Comparison of ENCODE assay signal across 1 cellular context in the genomic region with DNA sequence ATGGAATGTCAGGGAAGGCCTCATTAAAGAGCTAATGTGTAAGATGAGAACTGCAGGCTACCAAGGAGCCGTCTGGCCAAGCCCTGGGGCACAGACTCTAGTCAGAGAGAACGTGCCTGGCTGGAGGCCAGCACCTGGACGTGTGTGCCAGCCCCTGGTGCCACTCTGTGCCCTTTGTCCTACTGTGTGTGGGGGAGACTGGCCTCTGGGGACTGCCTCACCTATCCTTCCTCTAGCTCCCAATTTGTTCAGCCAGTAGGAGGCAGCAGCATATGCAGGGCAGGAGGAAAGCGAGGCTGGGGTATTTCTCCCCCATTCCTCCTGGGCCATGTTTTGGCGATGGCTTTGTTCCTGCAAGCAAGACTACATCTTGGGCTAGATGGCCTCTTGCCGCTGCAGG.
TF ChIP-seq lines count a peak whose summit lies in the region.

No MANE protein-coding gene starts in this region.

TF ChIP-seq in WTC11, 78 proteins besides CTCF, POLR2A, EP300 and RAD21 (continued from another document):
- TF ChIP-seq, protein P1, sequence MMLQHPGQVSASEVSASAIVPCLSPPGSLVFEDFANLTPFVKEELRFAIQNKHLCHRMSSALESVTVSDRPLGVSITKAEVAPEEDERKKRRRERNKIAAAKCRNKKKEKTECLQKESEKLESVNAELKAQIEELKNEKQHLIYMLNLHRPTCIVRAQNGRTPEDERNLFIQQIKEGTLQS (CRISPR knock-in tag; conservative IDR thresholded peaks at IDR 0.05) = no peak
- no peak for TF ChIP-seq KAT7 (CRISPR knock-in tag; IDR thresholded peaks at IDR 0.05; ENCODE audit: borderline replicate concordance)
